In the genomic region with DNA sequence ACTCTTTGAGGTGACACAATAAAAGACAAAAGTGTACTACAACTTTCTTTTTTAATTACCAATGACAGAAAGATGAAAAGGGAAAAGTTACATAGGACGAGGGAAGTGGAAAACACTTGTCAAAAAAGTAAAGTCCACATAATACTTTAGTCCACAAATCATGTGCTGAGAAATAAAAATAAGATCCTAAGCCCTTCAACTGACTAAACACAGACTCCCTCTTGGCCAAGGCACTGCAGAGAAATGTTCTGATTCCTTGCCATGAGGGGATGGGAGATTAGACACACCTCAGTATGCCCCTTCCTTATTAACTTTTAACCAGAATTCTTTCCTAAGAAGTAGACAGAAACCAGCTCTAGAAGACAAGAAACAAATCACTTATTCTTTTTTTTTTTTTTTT, we compare ENCODE assay signal across 35 cellular contexts. TPM values are rescaled to one million over a fixed set of nuclear protein-coding genes. Genes with fewer than 3 reads are reported as not detected.
A peak's percentile ranks its signal among the peaks of the same experiment; 100 is the strongest.
DNase-seq lines count a peak whose midpoint lies in the region; ATAC-seq and TF ChIP-seq lines count a peak whose summit lies in the region.
"Had no signal": no experiment of that assay in that cellular context is flagged by ENCODE, and none has a peak within 500 bp of the region (broad histone marks: within the 10 kb centered on the region; RNA-seq: fewer than 3 reads in every experiment).

No MANE protein-coding gene starts in this region.

- TF ChIP-seq CTCF in RWPE2 (IDR thresholded peaks at IDR 0.05; ENCODE audit: poor library complexity, severe bottlenecking) (no peak), uterus (IDR thresholded peaks at IDR 0.05) (no peak), mammary epithelial cell (conservative IDR thresholded peaks at IDR 0.05 in 1 of 2, IDR thresholded peaks at IDR 0.05 in 1 of 2; ENCODE audit: extremely low read depth in 1 of 2, insufficient read depth in 1 of 2, low read depth in 1 of 2, low read length in 2 of 2) (no peak)

- H3K9me3 ChIP-seq in RWPE2 (ENCODE audit: severe bottlenecking) (no peaks in the 10 kb centered on the region), uterus (no peaks in the 10 kb centered on the region), mammary epithelial cell (replicated peaks; ENCODE audit: insufficient read depth, low read length) (peaks cover 6% of the 10 kb centered on the region)
- H3K9me3 ChIP-seq: A549, BE2C, Caco-2 had no signal

- no peak for TF ChIP-seq POLR2A in uterus (IDR thresholded peaks at IDR 0.05)

- intact Hi-C loops in activated CD4-positive, alpha-beta T cell treated with anti-CD3 and anti-CD28 coated beads, Interleukin-2, amount 10 ng/mL, durations not matched to agents 24 days and 14 days (cut with micrococcal nuclease), result loop anchor here (5.0 kb wide), 2 partner anchors 35 to 55 kb away; no protein-coding TSS in a partner anchor
- intact Hi-C loops in uterus (cut with DNase I; ENCODE audit: low total_unique reads), result no loop called here
- intact Hi-C loops in mammary epithelial cell (cut with micrococcal nuclease), result no loop called here

- no peaks in the 10 kb centered on the region for H3K27me3 ChIP-seq in RWPE2 (ENCODE audit: insufficient read depth, poor library complexity, severe bottlenecking)
- no peaks in the 10 kb centered on the region for H3K27me3 ChIP-seq in uterus
- H3K27me3 ChIP-seq in mammary epithelial cell (ENCODE audit: insufficient read depth, low read length), result no peaks in the 10 kb centered on the region
- H3K27me3 ChIP-seq: BE2C; BLaER1; BLaER1 treated with 17β-estradiol and CSF1 and Interleukin-3, amounts not matched to agents 10 nM and 100 nM had no signal

- CTCF ChIA-PET in mammary epithelial cell (lab: Charles Lee; ENCODE audit: low non-redundant PET), result no interaction called here

- no peaks in the 10 kb centered on the region for H3K36me3 Mint-ChIP-seq in activated CD4-positive, alpha-beta T cell treated with anti-CD3 and anti-CD28 coated beads, Interleukin-2, amount 10 ng/mL, durations not matched to agents 24 days and 14 days (ENCODE audit: low read depth)
- H3K36me3 Mint-ChIP-seq in activated T-cell treated with anti-CD3 and anti-CD28 coated beads, Interleukin-2, amount 50 U/mL, for 24 hours (ENCODE audit: low read depth), result no peaks in the 10 kb centered on the region
- H3K36me3 Mint-ChIP-seq: CD14-positive monocyte; CD4-positive, alpha-beta memory T cell; CD8-positive, alpha-beta memory T cell; CD8-positive, alpha-beta T cell had no signal

- no peak for ATAC-seq in RWPE2 (ENCODE audit: low read depth)
- ATAC-seq: A549; CD8-positive, alpha-beta T cell had no signal

- H3K4me1 ChIP-seq in RWPE2 (ENCODE audit: insufficient read depth, poor library complexity, severe bottlenecking), result peaks cover 44% of the 10 kb centered on the region
- H3K4me1 ChIP-seq in uterus, result no peaks in the 10 kb centered on the region
- peaks cover 46% of the 10 kb centered on the region for H3K4me1 ChIP-seq in mammary epithelial cell (ENCODE audit: insufficient read depth, low read length)
- H3K4me1 ChIP-seq: BE2C had no signal

- no peaks in the 10 kb centered on the region for H3K27me3 Mint-ChIP-seq in activated CD4-positive, alpha-beta T cell treated with anti-CD3 and anti-CD28 coated beads, Interleukin-2, amount 10 ng/mL, durations not matched to agents 24 days and 14 days
- H3K27me3 Mint-ChIP-seq in activated T-cell treated with anti-CD3 and anti-CD28 coated beads, Interleukin-2, amount 50 U/mL, for 24 hours, result no peaks in the 10 kb centered on the region
- H3K27me3 Mint-ChIP-seq: B cell; CD4-positive, alpha-beta memory T cell; CD4-positive, alpha-beta T cell; CD8-positive, alpha-beta memory T cell had no signal

- H3K79me2 ChIP-seq in mammary epithelial cell (ENCODE audit: insufficient read depth, low read length), result no peaks in the 10 kb centered on the region

- BruUV-seq in mammary epithelial cell (replicated peaks; lab: Mats Ljungman, UMichigan), result no TSS peak

- WGBS in mammary epithelial cell (ENCODE audit: low coverage, missing lambda C conversion rate), result 84% methylated on average over 1 of the region's 1 CpG

- H3K4me1 Mint-ChIP-seq in activated CD4-positive, alpha-beta T cell treated with anti-CD3 and anti-CD28 coated beads, Interleukin-2, amount 10 ng/mL, durations not matched to agents 24 days and 14 days, result peaks cover 10% of the 10 kb centered on the region
- peaks cover 30% of the 10 kb centered on the region for H3K4me1 Mint-ChIP-seq in activated T-cell treated with anti-CD3 and anti-CD28 coated beads, Interleukin-2, amount 50 U/mL, for 24 hours (ENCODE audit: low read depth)
- H3K4me1 Mint-ChIP-seq: CD14-positive monocyte; CD4-positive, alpha-beta memory T cell had no signal

- dilution Hi-C loops in mammary epithelial cell (cut with HindIII; ENCODE audit: low sequenced_read_pairs), result no loop called here

- H4K20me1 ChIP-seq in mammary epithelial cell (ENCODE audit: insufficient read depth, low read length), result no peaks in the 10 kb centered on the region
- H4K20me1 ChIP-seq: BLaER1; BLaER1 treated with 17β-estradiol and CSF1 and Interleukin-3, amounts not matched to agents 10 nM and 100 nM had no signal

- peak; percentile 16 for DNase-seq in activated CD4-positive, alpha-beta T cell treated with anti-CD3 and anti-CD28 coated beads, Interleukin-2, amount 10 ng/mL, durations not matched to agents 24 days and 14 days
- no peak for DNase-seq in activated CD4-positive, alpha-beta T cell treated with anti-CD3 and anti-CD28 coated beads for 4 hours
- DNase-seq in activated T-cell treated with anti-CD3 and anti-CD28 coated beads, Interleukin-2, amount 50 U/mL, for 24 hours, result no peak
- DNase-seq in activated T-cell treated with anti-CD3 and anti-CD28 coated beads for 4 hours (no peak), RWPE2 (ENCODE audit: low spot score) (no peak), uterus (no peak), NOMO-1 (lab: John Stamatoyannopoulos, UW; ENCODE audit: unreplicated experiment in 2 of 2) (no peak), mammary epithelial cell (no peak)
- DNase-seq: 8988T; ACHN; AML-193; BE2C; C1 segment of cervical spinal cord; Caco-2; Calu3; CD4-positive, alpha-beta memory T cell; CD4-positive, alpha-beta T cell; CD4-positive, CD25-positive, alpha-beta regulatory T cell; CD8-positive, alpha-beta memory T cell; CD8-positive, alpha-beta T cell; COR-L47; DMS 273 treated with DMSO at 0.1 percent for 48 hours; DMS153; DMS53; DMS79; DMS79 treated with DMSO at 0.1 percent for 48 hours; DND-41; EL had no signal

- H3K9me3 Mint-ChIP-seq in activated CD4-positive, alpha-beta T cell treated with anti-CD3 and anti-CD28 coated beads, Interleukin-2, amount 10 ng/mL, durations not matched to agents 24 days and 14 days, result peaks cover 10% of the 10 kb centered on the region
- H3K9me3 Mint-ChIP-seq in activated T-cell treated with anti-CD3 and anti-CD28 coated beads, Interleukin-2, amount 50 U/mL, for 24 hours, result peaks cover 2% of the 10 kb centered on the region
- H3K9me3 Mint-ChIP-seq: CD4-positive, alpha-beta T cell; CD8-positive, alpha-beta memory T cell; CD8-positive, alpha-beta T cell had no signal

- H3K4me3 ChIP-seq in RWPE2 (ENCODE audit: severe bottlenecking), result no peak overlapping the region
- H3K4me3 ChIP-seq in uterus, result no peak overlapping the region
- H3K4me3 ChIP-seq in mammary epithelial cell (replicated peaks in 1 of 3; ENCODE audit: insufficient read depth in 1 of 3, low read depth in 2 of 3, low read length in 3 of 3), result no peak overlapping the region
- H3K4me3 ChIP-seq: A549; BLaER1; BLaER1 treated with 17β-estradiol and CSF1 and Interleukin-3, amounts not matched to agents 10 nM and 100 nM had no signal

- no peak overlapping the region for H3K9ac ChIP-seq in mammary epithelial cell (ENCODE audit: insufficient read depth, low read length)
- H3K9ac ChIP-seq: BLaER1; BLaER1 treated with 17β-estradiol and CSF1 and Interleukin-3, amounts not matched to agents 10 nM and 100 nM had no signal

- H3K27ac ChIP-seq in RWPE2 (ENCODE audit: poor library complexity, severe bottlenecking) (peak overlapping the region; percentile 97), uterus (peak overlapping the region; percentile 2 to 31), mammary epithelial cell (ENCODE audit: insufficient read depth, low read depth, low read length) (no peak overlapping the region)
- H3K27ac ChIP-seq: 22Rv1; BLaER1; BLaER1 treated with 17β-estradiol and CSF1 and Interleukin-3, amounts not matched to agents 10 nM and 100 nM; C4-2B had no signal

- no peak overlapping the region for H3K4me2 ChIP-seq in mammary epithelial cell (ENCODE audit: insufficient read depth, low read depth, low read length)
- H3K4me2 ChIP-seq: A549; BLaER1; BLaER1 treated with 17β-estradiol and CSF1 and Interleukin-3, amounts not matched to agents 10 nM and 100 nM had no signal

- H3K36me3 ChIP-seq in RWPE2 (ENCODE audit: low read depth) (no peaks in the 10 kb centered on the region), uterus (no peaks in the 10 kb centered on the region), mammary epithelial cell (ENCODE audit: insufficient read depth, low read length) (no peaks in the 10 kb centered on the region)
- H3K36me3 ChIP-seq: BE2C; BLaER1; BLaER1 treated with 17β-estradiol and CSF1 and Interleukin-3, amounts not matched to agents 10 nM and 100 nM had no signal

- no peak overlapping the region for H3K27ac Mint-ChIP-seq in activated CD4-positive, alpha-beta T cell treated with anti-CD3 and anti-CD28 coated beads, Interleukin-2, amount 10 ng/mL, durations not matched to agents 24 days and 14 days
- peak overlapping the region; percentile 22 for H3K27ac Mint-ChIP-seq in activated T-cell treated with anti-CD3 and anti-CD28 coated beads, Interleukin-2, amount 50 U/mL, for 24 hours
- H3K27ac Mint-ChIP-seq: CD14-positive monocyte; CD4-positive, alpha-beta T cell; CD4-positive, CD25-positive, alpha-beta regulatory T cell; CD8-positive, alpha-beta memory T cell; CD8-positive, alpha-beta T cell had no signal

- H3K4me3 Mint-ChIP-seq in activated CD4-positive, alpha-beta T cell treated with anti-CD3 and anti-CD28 coated beads, Interleukin-2, amount 10 ng/mL, durations not matched to agents 24 days and 14 days, result no peak overlapping the region
- H3K4me3 Mint-ChIP-seq in activated T-cell treated with anti-CD3 and anti-CD28 coated beads, Interleukin-2, amount 50 U/mL, for 24 hours, result no peak overlapping the region
- H3K4me3 Mint-ChIP-seq: B cell; CD14-positive monocyte; CD4-positive, alpha-beta memory T cell; CD4-positive, alpha-beta T cell; CD4-positive, CD25-positive, alpha-beta regulatory T cell; CD8-positive, alpha-beta memory T cell; CD8-positive, alpha-beta T cell had no signal

- H2AFZ ChIP-seq in mammary epithelial cell (ENCODE audit: low read depth, low read length), result no peak overlapping the region

- in situ Hi-C loops in mammary epithelial cell (cut with MboI; ENCODE audit: low sequenced_read_pairs in 2 of 2), result no loop called here

RNA-seq across cellular contexts. Expression of a gene that starts 59.5 kb away (rescaled TPM):
- 45.3 and 47.6 TPM in 2 replicates for total RNA-seq in activated CD4-positive, alpha-beta T cell treated with anti-CD3 and anti-CD28 coated beads, Interleukin-2, amount 10 ng/mL, durations not matched to agents 24 days and 14 days
- total RNA-seq in uterus (100 to 1,000 TPM in 3 of 4 donors, 10 to 100 TPM in 1; 95.3 to 255 (median 211) TPM), mammary epithelial cell (100 to 1,000 TPM; 149 to 179 TPM)
- 289 TPM for polyA plus RNA-seq in mammary epithelial cell
- polyA minus RNA-seq in mammary epithelial cell, result 320 TPM
